ENCODE assay signal across 16 cellular contexts in genomic region chr6:39078695-39079094, GRCh38. TPM values are rescaled to one million over a fixed set of nuclear protein-coding genes. Genes with fewer than 3 reads are reported as not detected.
DNase-seq lines count a peak whose midpoint lies in the region; TF ChIP-seq lines count a peak whose summit lies in the region.
"Had no signal": no experiment of that assay in that cellular context is flagged by ENCODE, and none has a peak within 500 bp of the region (broad histone marks: within the 10 kb centered on the region; RNA-seq: fewer than 3 reads in every experiment).

No MANE protein-coding gene starts in this region.

- H2AFZ ChIP-seq in H9 (ENCODE audit: low read length) = no peak overlapping the region
- H2AFZ ChIP-seq in mesenchymal stem cell (ENCODE audit: low read depth, low read length) = no peak overlapping the region
- no peak overlapping the region for H2AFZ ChIP-seq in OCI-LY7 (ENCODE audit: low read length)

- no peak overlapping the region for H3K4ac ChIP-seq in H9 (ENCODE audit: low read depth, low read length)
- H3K4ac ChIP-seq in mesenchymal stem cell (ENCODE audit: low read depth in 1 of 2, low read length in 2 of 2) = no peak overlapping the region

- H3K14ac ChIP-seq in H9 (ENCODE audit: insufficient read depth, low read length) = no peak overlapping the region
- H3K14ac ChIP-seq in mesenchymal stem cell (ENCODE audit: low read length in 2 of 2) = no peak overlapping the region

- BruUV-seq in OCI-LY7 (replicated peaks; lab: Mats Ljungman, UMichigan) = no TSS peak

- H3K4me1 Mint-ChIP-seq in H9 (peaks cover 17 to 18% of the 10 kb centered on the region in 2 experiments; a peak in 3 of 4 replicates), type B pancreatic cell (ENCODE audit: unreplicated experiment) (peaks cover 5% of the 10 kb centered on the region)
- H3K4me1 Mint-ChIP-seq: CD8-positive, alpha-beta memory T cell had no signal

- POLR2A ChIA-PET in OCI-LY7 (lab: Charles Lee) = no interaction called here

- H3K4me1 ChIP-seq in H9 (ENCODE audit: insufficient read depth, low read length) (no peaks in the 10 kb centered on the region), mesenchymal stem cell (ENCODE audit: control insufficient read depth, insufficient read depth, low read depth, low read length) (no peaks in the 10 kb centered on the region), OCI-LY7 (ENCODE audit: insufficient read depth, low read length, poor library complexity, severe bottlenecking) (no peaks in the 10 kb centered on the region)
- H3K4me1 ChIP-seq: Caco-2 had no signal

- H2BK15ac ChIP-seq in H9 (ENCODE audit: low read depth, low read length) (no peak overlapping the region), mesenchymal stem cell (ENCODE audit: low read depth, poor library complexity, severe bottlenecking) (no peak overlapping the region)

- peaks cover 20% of the 10 kb centered on the region for H3K27me3 Mint-ChIP-seq in H9 (ENCODE audit: low read depth)
- H3K27me3 Mint-ChIP-seq in type B pancreatic cell = no peaks in the 10 kb centered on the region

- H4K5ac ChIP-seq in H9 (ENCODE audit: insufficient read length, low read depth, low read length) = no peak overlapping the region

- no peak overlapping the region for H3K18ac ChIP-seq in H9 (ENCODE audit: insufficient read length, low read depth, low read length)
- H3K18ac ChIP-seq in mesenchymal stem cell (ENCODE audit: low read depth in 1 of 2, low read length in 2 of 2) = no peak overlapping the region

- H3K4me2 ChIP-seq in H9 (ENCODE audit: insufficient read depth, insufficient read length, low read length) (no peak overlapping the region), mesenchymal stem cell (ENCODE audit: low read length, poor library complexity, severe bottlenecking) (no peak overlapping the region), OCI-LY7 (ENCODE audit: low read length) (no peak overlapping the region)
- H3K4me2 ChIP-seq: BLaER1 had no signal

- intact Hi-C loops in OCI-LY7 (cut with micrococcal nuclease; ENCODE audit: unreplicated experiment) = no loop called here

- H3K27ac ChIP-seq in H9 (ENCODE audit: insufficient read length, low read depth, low read length) = no peak overlapping the region
- H3K27ac ChIP-seq in mesenchymal stem cell (ENCODE audit: low read length, poor library complexity, severe bottlenecking) = no peak overlapping the region
- no peak overlapping the region for H3K27ac ChIP-seq in OCI-LY7 (ENCODE audit: low read depth, low read length, poor library complexity, severe bottlenecking)
- H3K27ac ChIP-seq: 22Rv1, BLaER1 had no signal

- no peak overlapping the region for H4K8ac ChIP-seq in H9 (replicated peaks; ENCODE audit: insufficient read length, low read depth, low read length)
- peak overlapping the region; percentile 16 for H4K8ac ChIP-seq in mesenchymal stem cell (ENCODE audit: low read length)

- H2AK5ac ChIP-seq in H9 (ENCODE audit: insufficient read length, low read length) (no peak overlapping the region), mesenchymal stem cell (ENCODE audit: low read length, severe bottlenecking) (no peak overlapping the region)

- H3K79me1 ChIP-seq in H9 (ENCODE audit: insufficient read depth, low read depth, low read length, poor library complexity, severe bottlenecking) (no peaks in the 10 kb centered on the region), mesenchymal stem cell (replicated peaks; ENCODE audit: low read length, poor library complexity, severe bottlenecking) (no peaks in the 10 kb centered on the region)

- H3K27ac Mint-ChIP-seq in H9 (no peak overlapping the region), type B pancreatic cell (no peak overlapping the region)
- H3K27ac Mint-ChIP-seq: CD8-positive, alpha-beta memory T cell had no signal

- H2BK20ac ChIP-seq in H9 (ENCODE audit: low read depth, low read length, poor library complexity, severe bottlenecking) = no peak overlapping the region

- H3K9me3 ChIP-seq in H9 (ENCODE audit: control insufficient read depth, low read depth, low read length) = no peaks in the 10 kb centered on the region
- H3K9me3 ChIP-seq in mesenchymal stem cell (ENCODE audit: control insufficient read depth, low read length) = no peaks in the 10 kb centered on the region
- H3K9me3 ChIP-seq in OCI-LY7 (ENCODE audit: low read length) = no peaks in the 10 kb centered on the region
- H3K9me3 ChIP-seq: BLaER1, Caco-2 had no signal

- no peaks in the 10 kb centered on the region for H3K9me2 ChIP-seq in OCI-LY7 (ENCODE audit: insufficient read depth, low read length)

- H3K9ac ChIP-seq in H9 (ENCODE audit: extremely low read depth, insufficient read length, low read length) (no peak overlapping the region), mesenchymal stem cell (ENCODE audit: low read length) (no peak overlapping the region)
- H3K9ac ChIP-seq: BLaER1 had no signal

- no peaks in the 10 kb centered on the region for H3K79me2 ChIP-seq in H9 (ENCODE audit: insufficient read depth, low read length)
- no peaks in the 10 kb centered on the region for H3K79me2 ChIP-seq in OCI-LY7 (ENCODE audit: insufficient read depth, low read depth, low read length)

- TF ChIP-seq CTCF in H9 (conservative IDR thresholded peaks at IDR 0.05) = no peak
- TF ChIP-seq CTCF in type B pancreatic cell (conservative IDR thresholded peaks at IDR 0.05) = no peak
- TF ChIP-seq CTCF in OCI-LY7 (conservative IDR thresholded peaks at IDR 0.05; ENCODE audit: low read length) = no peak

- H3K9me3 Mint-ChIP-seq in H9 = no peaks in the 10 kb centered on the region
- H3K9me3 Mint-ChIP-seq in type B pancreatic cell = no peaks in the 10 kb centered on the region
- H3K9me3 Mint-ChIP-seq: CD8-positive, alpha-beta memory T cell had no signal

- H3K56ac ChIP-seq in H9 (ENCODE audit: insufficient read length, low read depth, low read length) = no peak overlapping the region

- H2BK5ac ChIP-seq in H9 (ENCODE audit: insufficient read length, low read length) (no peak overlapping the region), mesenchymal stem cell (ENCODE audit: low read depth, low read length, poor library complexity, severe bottlenecking) (no peak overlapping the region)

- H3K27me3 ChIP-seq in H9 (ENCODE audit: insufficient read depth, low read length) (no peaks in the 10 kb centered on the region), mesenchymal stem cell (ENCODE audit: control insufficient read depth in 1 of 2, insufficient read depth in 1 of 2, low read length in 2 of 2) (peaks cover 18 to 48% of the 10 kb centered on the region in 2 experiments)
- H3K27me3 ChIP-seq: BLaER1 had no signal

- H4K91ac ChIP-seq in H9 (ENCODE audit: insufficient read length, low read depth, low read length) (no peak overlapping the region), mesenchymal stem cell (ENCODE audit: low read length) (no peak overlapping the region)

- H3K36me3 ChIP-seq in mesenchymal stem cell (ENCODE audit: control insufficient read depth in 1 of 2, insufficient read depth in 2 of 2, low read depth in 1 of 2, low read length in 2 of 2) (no peaks in the 10 kb centered on the region), OCI-LY7 (ENCODE audit: insufficient read depth, low read length) (no peaks in the 10 kb centered on the region)
- H3K36me3 ChIP-seq: BLaER1 had no signal

- H4K20me1 ChIP-seq in H9 (ENCODE audit: control insufficient read depth, insufficient read depth, insufficient read length) (no peaks in the 10 kb centered on the region), OCI-LY7 (ENCODE audit: insufficient read depth, low read length) (no peaks in the 10 kb centered on the region)
- H4K20me1 ChIP-seq: BLaER1 had no signal

- DNase-seq in activated CD8-positive, alpha-beta memory T cell treated with anti-CD3 and anti-CD28 coated beads for 24 hours = peak; percentile 50
- no peak for DNase-seq in activated CD8-positive, alpha-beta memory T cell treated with anti-CD3 and anti-CD28 coated beads, Interleukin-2, amount 50 U/mL, for 4 hours
- peak; percentile 11 for DNase-seq in H9
- no peak for DNase-seq in mesenchymal stem cell
- DNase-seq in type B pancreatic cell (ENCODE audit: extremely low spot score, unreplicated experiment) = peak; percentile 37
- no peak for DNase-seq in OCI-LY7 (ENCODE audit: low spot score)
- DNase-seq in AG08396 (ENCODE audit: low spot score) = no peak
- DNase-seq: AML-193; Caco-2; CD8-positive, alpha-beta memory T cell; DND-41; GDM1 had no signal

- CTCF ChIA-PET in OCI-LY7 (lab: Charles Lee; ENCODE audit: unreplicated experiment) = no interaction called here

- peak overlapping the region in 1 of 2 experiments; percentile 15 for H3K4me3 ChIP-seq in mesenchymal stem cell (ENCODE audit: insufficient read depth in 1 of 2, low read depth in 1 of 2, low read length in 2 of 2)
- no peak overlapping the region for H3K4me3 ChIP-seq in OCI-LY7 (ENCODE audit: low read depth, low read length, poor library complexity, severe bottlenecking)
- H3K4me3 ChIP-seq: BLaER1 had no signal

- H3K36me3 Mint-ChIP-seq in H9 (ENCODE audit: insufficient read depth in 1 of 3, low read depth in 3 of 3) (no peaks in the 10 kb centered on the region; a peak in 1 of 7 replicates), type B pancreatic cell (no peaks in the 10 kb centered on the region)
- H3K36me3 Mint-ChIP-seq: CD8-positive, alpha-beta memory T cell had no signal

- H2BK120ac ChIP-seq in H9 (ENCODE audit: low read depth, low read length, poor library complexity, severe bottlenecking) = no peak overlapping the region
- no peak overlapping the region for H2BK120ac ChIP-seq in mesenchymal stem cell (ENCODE audit: low read depth, low read length)

- no peak overlapping the region for H3T11ph ChIP-seq in H9 (ENCODE audit: low read length)

- H3K23ac ChIP-seq in H9 (ENCODE audit: insufficient read length, low read depth, low read length) = no peak overlapping the region
- no peak overlapping the region for H3K23ac ChIP-seq in mesenchymal stem cell (ENCODE audit: low read length in 2 of 2)

- H3K4me3 Mint-ChIP-seq in H9 (no peak overlapping the region), type B pancreatic cell (no peak overlapping the region)
- H3K4me3 Mint-ChIP-seq: CD8-positive, alpha-beta memory T cell had no signal

- no peaks in the 10 kb centered on the region for H3K23me2 ChIP-seq in H9 (ENCODE audit: insufficient read length, low read depth, low read length, poor library complexity, severe bottlenecking)

- H2BK12ac ChIP-seq in H9 (ENCODE audit: insufficient read length, low read depth, low read length) (no peak overlapping the region), mesenchymal stem cell (ENCODE audit: low read length in 2 of 2) (no peak overlapping the region)

- no CpG with 5 or more reads among the region's 3 CpGs for WGBS in H9 (ENCODE audit: extremely low coverage, insufficient read length, low lambda C conversion rate)
- 71% methylated on average over 3 of the region's 3 CpGs for WGBS in mesenchymal stem cell

RNA-seq across cellular contexts. Expression of gene GLP1R, which starts 30.1 kb away (rescaled TPM):
- total RNA-seq in H9 (2021) (0.85 and 1.0 TPM in 2 replicates), type B pancreatic cell (ENCODE audit: low replicate concordance) (1.6 and 4.3 TPM in 2 replicates), OCI-LY7 (2022) (not detected in 2 replicates)
- polyA plus RNA-seq in mesenchymal stem cell (2013, experiment 1 of 2) = not detected
- not detected for polyA plus RNA-seq in mesenchymal stem cell (2013, experiment 2 of 2)
- not detected in 2 replicates for total RNA-seq in OCI-LY7 (2014; rRNA removed; shearing (Covaris generic))
- total RNA-seq: A673; Caco-2; CD8-positive, alpha-beta memory T cell; H4 had no signal
- polyA plus RNA-seq: CD8-positive, alpha-beta memory T cell had no signal

RNA-seq across cellular contexts. Expression of gene SAYSD1, which starts 36.3 kb away (rescaled TPM):
- total RNA-seq in H9 (2021) (9.4 and 9.6 TPM in 2 replicates), type B pancreatic cell (ENCODE audit: low replicate concordance) (13.3 and 15.0 TPM in 2 replicates), OCI-LY7 (2022) (10.7 and 11.7 TPM in 2 replicates)
- 7.1 TPM for polyA plus RNA-seq in mesenchymal stem cell (2013, experiment 1 of 2)
- polyA plus RNA-seq in mesenchymal stem cell (2013, experiment 2 of 2) = 7.4 TPM
- 14.1 and 15.6 TPM in 2 replicates for total RNA-seq in OCI-LY7 (2014; rRNA removed; shearing (Covaris generic))

Comparison
In these comparisons a context has a peak if more than half of its experiments do, and no peak if none do; other contexts are left out.
1. DNase-seq: peak in activated CD8-positive, alpha-beta memory T cell treated with anti-CD3 and anti-CD28 coated beads for 24 hours (single experiment), H9 (single experiment) and type B pancreatic cell (single experiment); none in activated CD8-positive, alpha-beta memory T cell treated with anti-CD3 and anti-CD28 coated beads, Interleukin-2, amount 50 U/mL, for 4 hours (single experiment), mesenchymal stem cell (single experiment), OCI-LY7 (single experiment) and AG08396 (single experiment).